In the genomic region with DNA sequence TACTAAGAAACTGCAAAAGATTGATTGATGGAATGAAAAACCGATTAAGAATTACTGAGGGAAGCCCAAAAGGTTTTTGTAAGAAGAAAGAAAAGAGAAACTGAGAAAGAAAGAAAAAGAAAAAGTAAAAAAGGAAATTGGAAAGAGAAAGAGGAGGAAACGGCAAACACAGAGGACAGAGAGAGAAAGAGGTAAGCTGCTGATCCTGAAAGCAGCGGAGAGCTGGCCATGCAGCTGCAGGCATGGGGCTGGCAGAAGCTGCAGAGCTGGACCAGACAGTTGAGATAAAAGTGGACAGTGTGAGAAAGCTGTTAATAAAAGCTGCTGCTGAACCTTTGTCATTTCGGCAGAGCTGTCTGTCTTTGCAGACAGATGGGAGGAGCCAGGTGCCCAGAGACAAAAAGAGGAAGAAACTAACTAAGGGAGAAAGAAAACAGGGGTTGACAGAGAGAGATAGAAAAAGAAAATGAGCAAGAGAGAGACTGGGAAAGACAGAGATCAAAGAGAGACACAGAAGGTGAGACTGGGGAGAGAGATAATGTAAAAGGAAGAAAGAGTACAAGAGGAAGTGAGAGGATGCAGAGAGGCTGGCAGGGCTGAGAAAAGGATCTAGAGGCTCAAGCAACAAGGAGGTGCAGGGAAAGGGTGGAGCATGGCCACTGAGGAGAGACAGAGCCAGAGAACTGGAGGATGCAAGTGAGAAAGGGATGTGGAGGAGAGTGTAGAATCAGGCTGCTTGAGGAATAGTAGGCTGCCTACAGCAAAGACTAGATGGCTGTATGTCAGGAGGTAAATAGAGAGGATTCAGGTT, we compare ENCODE assay signal across 13 cellular contexts.
A peak's percentile ranks its signal among the peaks of the same experiment; 100 is the strongest.
DNase-seq lines count a peak whose midpoint lies in the region; ATAC-seq and TF ChIP-seq lines count a peak whose summit lies in the region.
"Had no signal": no experiment of that assay in that cellular context is flagged by ENCODE, and none has a peak within 500 bp of the region (broad histone marks: within the 10 kb centered on the region; RNA-seq: fewer than 3 reads in every experiment).

No MANE protein-coding gene starts in this region.

- peaks cover 0 to 11% (median 6%) of the 10 kb centered on the region in 11 experiments; a peak in 11 of 22 replicates for H3K9me3 ChIP-seq in BLaER1 treated with 17β-estradiol and CSF1 and Interleukin-3, amounts not matched to agents 10 nM and 100 nM (replicated peaks in 1 of 11)
- H3K9me3 ChIP-seq in mammary epithelial cell (replicated peaks; ENCODE audit: insufficient read depth, low read length), result peaks cover 8% of the 10 kb centered on the region
- H3K9me3 ChIP-seq: MG63, Peyer's patch had no signal

- peak overlapping the region; percentile 32 for H3K4me3 Mint-ChIP-seq in activated naive CD8-positive, alpha-beta T cell treated with anti-CD3 and anti-CD28 coated beads, Interleukin-2, amount 50 U/mL, for 24 hours
- H3K4me3 Mint-ChIP-seq in effector memory CD8-positive, alpha-beta T cell, result no peak overlapping the region
- H3K4me3 Mint-ChIP-seq: H9 had no signal

- no peaks in the 10 kb centered on the region for H3K79me2 ChIP-seq in mammary epithelial cell (ENCODE audit: insufficient read depth, low read length)

- peak overlapping the region in 9 of 11 experiments; percentile 22 to 55 (median 33); a peak in 15 of 22 replicates for H3K4me2 ChIP-seq in BLaER1 treated with 17β-estradiol and CSF1 and Interleukin-3, amounts not matched to agents 10 nM and 100 nM
- no peak overlapping the region for H3K4me2 ChIP-seq in mammary epithelial cell (ENCODE audit: insufficient read depth, low read depth, low read length)

- no peak overlapping the region for H3K4me3 ChIP-seq in BLaER1 treated with 17β-estradiol and CSF1 and Interleukin-3, amounts not matched to agents 10 nM and 100 nM
- H3K4me3 ChIP-seq in mammary epithelial cell (replicated peaks in 1 of 3; ENCODE audit: insufficient read depth in 1 of 3, low read depth in 2 of 3, low read length in 3 of 3), result no peak overlapping the region
- H3K4me3 ChIP-seq: MG63, Peyer's patch had no signal

- 33% methylated on average over 4 of the region's 4 CpGs for WGBS in mammary epithelial cell (ENCODE audit: low coverage, missing lambda C conversion rate)

- in situ Hi-C loops in mammary epithelial cell (cut with MboI; ENCODE audit: low sequenced_read_pairs in 2 of 2), result no loop called here

- intact Hi-C loops in mammary epithelial cell (cut with micrococcal nuclease), result no loop called here

- H2AFZ ChIP-seq in mammary epithelial cell (ENCODE audit: low read depth, low read length), result no peak overlapping the region

- BruUV-seq in mammary epithelial cell (replicated peaks; lab: Mats Ljungman, UMichigan), result no TSS peak

- DNase-seq in MV-4-11 (lab: John Stamatoyannopoulos, UW) (peak; percentile 2), mammary epithelial cell (no peak)
- DNase-seq in activated naive CD8-positive, alpha-beta T cell treated with anti-CD3 and anti-CD28 coated beads, Interleukin-2, amount 50 U/mL, for 24 hours, result no peak
- DNase-seq in effector memory CD8-positive, alpha-beta T cell, result no peak
- DNase-seq: cortex of kidney, H9, MG63, NCI-H2227 treated with DMSO at 0.1 percent for 48 hours, Peyer's patch had no signal

- H3K36me3 Mint-ChIP-seq in activated naive CD8-positive, alpha-beta T cell treated with anti-CD3 and anti-CD28 coated beads, Interleukin-2, amount 50 U/mL, for 24 hours (ENCODE audit: low read depth), result no peaks in the 10 kb centered on the region
- no peaks in the 10 kb centered on the region for H3K36me3 Mint-ChIP-seq in effector memory CD8-positive, alpha-beta T cell (ENCODE audit: insufficient read depth)

- H3K9me3 Mint-ChIP-seq in activated naive CD8-positive, alpha-beta T cell treated with anti-CD3 and anti-CD28 coated beads, Interleukin-2, amount 50 U/mL, for 24 hours, result no peaks in the 10 kb centered on the region
- H3K9me3 Mint-ChIP-seq in effector memory CD8-positive, alpha-beta T cell, result no peaks in the 10 kb centered on the region

- H3K27ac ChIP-seq in BLaER1 treated with 17β-estradiol and CSF1 and Interleukin-3, amounts not matched to agents 10 nM and 100 nM, result no peak overlapping the region
- no peak overlapping the region for H3K27ac ChIP-seq in mammary epithelial cell (ENCODE audit: insufficient read depth, low read depth, low read length)
- H3K27ac ChIP-seq: C4-2B, Peyer's patch had no signal

- peak overlapping the region; percentile 20 for H3K27ac Mint-ChIP-seq in activated naive CD8-positive, alpha-beta T cell treated with anti-CD3 and anti-CD28 coated beads, Interleukin-2, amount 50 U/mL, for 24 hours
- H3K27ac Mint-ChIP-seq in effector memory CD8-positive, alpha-beta T cell, result no peak overlapping the region
- H3K27ac Mint-ChIP-seq: H9 had no signal

- H4K20me1 ChIP-seq in BLaER1 treated with 17β-estradiol and CSF1 and Interleukin-3, amounts not matched to agents 10 nM and 100 nM, result no peaks in the 10 kb centered on the region
- no peaks in the 10 kb centered on the region for H4K20me1 ChIP-seq in mammary epithelial cell (ENCODE audit: insufficient read depth, low read length)

- H3K9ac ChIP-seq in BLaER1 treated with 17β-estradiol and CSF1 and Interleukin-3, amounts not matched to agents 10 nM and 100 nM, result no peak overlapping the region
- H3K9ac ChIP-seq in mammary epithelial cell (ENCODE audit: insufficient read depth, low read length), result no peak overlapping the region

- TF ChIP-seq CTCF in mammary epithelial cell (conservative IDR thresholded peaks at IDR 0.05 in 1 of 2, IDR thresholded peaks at IDR 0.05 in 1 of 2; ENCODE audit: extremely low read depth in 1 of 2, insufficient read depth in 1 of 2, low read depth in 1 of 2, low read length in 2 of 2), result no peak

- dilution Hi-C loops in mammary epithelial cell (cut with HindIII; ENCODE audit: low sequenced_read_pairs), result no loop called here

- H3K27me3 ChIP-seq in BLaER1 treated with 17β-estradiol and CSF1 and Interleukin-3, amounts not matched to agents 10 nM and 100 nM, result peaks cover 7 to 82% (median 59%) of the 10 kb centered on the region in 11 experiments; a peak in 21 of 22 replicates
- no peaks in the 10 kb centered on the region for H3K27me3 ChIP-seq in mammary epithelial cell (ENCODE audit: insufficient read depth, low read length)
- H3K27me3 ChIP-seq: MG63, Peyer's patch had no signal

- H3K36me3 ChIP-seq in BLaER1 treated with 17β-estradiol and CSF1 and Interleukin-3, amounts not matched to agents 10 nM and 100 nM, result no peaks in the 10 kb centered on the region
- H3K36me3 ChIP-seq in mammary epithelial cell (ENCODE audit: insufficient read depth, low read length), result no peaks in the 10 kb centered on the region
- H3K36me3 ChIP-seq: MG63, Peyer's patch had no signal

- peak; percentile 72 for ATAC-seq in GM18511 (IDR thresholded peaks at IDR 0.05; ENCODE audit: unreplicated experiment)
- no peak for ATAC-seq in activated naive CD8-positive, alpha-beta T cell treated with anti-CD3 and anti-CD28 coated beads, Interleukin-2, amount 50 U/mL, for 24 hours
- no peak for ATAC-seq in GM18517 (IDR thresholded peaks at IDR 0.05; ENCODE audit: unreplicated experiment)
- no peak for ATAC-seq in effector memory CD8-positive, alpha-beta T cell (replicated peaks)

- CTCF ChIA-PET in mammary epithelial cell (lab: Charles Lee; ENCODE audit: low non-redundant PET), result no interaction called here

- H3K4me1 ChIP-seq in BLaER1 treated with 17β-estradiol and CSF1 and Interleukin-3, amounts not matched to agents 10 nM and 100 nM, result peaks cover 0 to 11% (median 0%) of the 10 kb centered on the region in 10 experiments; a peak in 3 of 20 replicates
- no peaks in the 10 kb centered on the region for H3K4me1 ChIP-seq in mammary epithelial cell (ENCODE audit: insufficient read depth, low read length)
- H3K4me1 ChIP-seq: Peyer's patch had no signal

- H3K4me1 Mint-ChIP-seq in activated naive CD8-positive, alpha-beta T cell treated with anti-CD3 and anti-CD28 coated beads, Interleukin-2, amount 50 U/mL, for 24 hours, result peaks cover 9% of the 10 kb centered on the region
- H3K4me1 Mint-ChIP-seq in effector memory CD8-positive, alpha-beta T cell (ENCODE audit: low read depth in 2 of 2), result peaks cover 2 to 10% of the 10 kb centered on the region in 2 donors

- H3K27me3 Mint-ChIP-seq in activated naive CD8-positive, alpha-beta T cell treated with anti-CD3 and anti-CD28 coated beads, Interleukin-2, amount 50 U/mL, for 24 hours, result no peaks in the 10 kb centered on the region
- H3K27me3 Mint-ChIP-seq in effector memory CD8-positive, alpha-beta T cell, result no peaks in the 10 kb centered on the region
